ENCODE assay signal across 18 cellular contexts in the genomic region with DNA sequence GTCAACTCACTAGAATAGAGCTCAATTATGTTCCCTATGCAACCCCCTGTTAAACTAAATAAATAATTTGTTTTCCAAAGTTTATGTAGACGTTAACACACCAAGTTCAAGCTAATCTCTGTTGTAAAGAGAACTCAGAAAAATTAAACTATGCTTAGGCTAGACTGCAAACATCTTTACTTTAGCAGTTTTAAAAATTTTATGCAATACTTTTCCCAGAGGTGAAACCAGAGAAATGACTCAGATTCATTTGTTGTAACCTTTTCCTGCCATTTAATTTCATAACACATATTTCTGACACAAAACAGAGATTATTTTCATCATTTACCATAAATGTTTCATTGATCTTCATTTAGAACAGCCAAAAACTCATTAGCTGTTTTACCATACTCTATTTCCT. TPM values are rescaled to one million over a fixed set of nuclear protein-coding genes. Genes with fewer than 3 reads are reported as not detected.
"Had no signal": no experiment of that assay in that cellular context is flagged by ENCODE, and none has a peak within 500 bp of the region (broad histone marks: within the 10 kb centered on the region; RNA-seq: fewer than 3 reads in every experiment).

No MANE protein-coding gene starts in this region.

- H3K27me3 ChIP-seq: dorsolateral prefrontal cortex, upper lobe of right lung had no signal

- H3K4me1 ChIP-seq: adrenal gland, upper lobe of right lung had no signal

- H3K36me3 ChIP-seq: adrenal gland, upper lobe of right lung had no signal

- H3K9me3 Mint-ChIP-seq: activated naive CD4-positive, alpha-beta T cell treated with anti-CD3 and anti-CD28 coated beads, Interleukin-2, amount 50 U/mL, for 24 hours; endodermal cell; mesothelial cell of epicardium; stimulated activated memory B cell treated with anti-CD40 and anti-IgM and Interleukin-4, amounts not matched to agents 10 μg/mL and 1 μg/mL and 100 μg/mL, for 72 hours; T-helper 2 cell treated with Interferon-gamma antibody and Interleukin-4, amounts not matched to agents 5 μg/mL and 100 μg/mL, for 36 hours had no signal

- H3K4me2 ChIP-seq: smooth muscle cell had no signal

- DNase-seq: activated CD4-positive, alpha-beta T cell treated with anti-CD3 and anti-CD28 coated beads, Interleukin-2, amount 50 U/mL, for 4 hours; activated gamma-delta T cell; adrenal gland; caudate nucleus; dorsolateral prefrontal cortex; endodermal cell; islet precursor cell; occipital lobe; stimulated activated CD4-positive, alpha-beta T cell treated with anti-CD3 and anti-CD28 coated beads, Interleukin-4, amount 100 ng/mL, for 4 hours; upper lobe of right lung had no signal

- H3K27ac Mint-ChIP-seq: activated naive CD4-positive, alpha-beta T cell treated with anti-CD3 and anti-CD28 coated beads, Interleukin-2, amount 50 U/mL, for 24 hours; endodermal cell; mesothelial cell of epicardium; natural killer cell treated with Interleukin-12 subunit alpha and Interleukin-12 subunit beta and Interleukin-15 and Interleukin-18, amount 100 ng/mL, for 72 hours; progenitor cell of endocrine pancreas; stimulated activated memory B cell treated with anti-CD40 and anti-IgM and Interleukin-4, amounts not matched to agents 10 μg/mL and 1 μg/mL and 100 μg/mL, for 72 hours; T-helper 2 cell treated with Interferon-gamma antibody and Interleukin-4, amounts not matched to agents 5 μg/mL and 100 μg/mL, for 36 hours had no signal

- ATAC-seq: natural killer cell treated with Interleukin-12 subunit alpha and Interleukin-12 subunit beta and Interleukin-15 and Interleukin-18, amount 100 ng/mL, for 72 hours; stimulated activated memory B cell treated with anti-CD40 and anti-IgM and Interleukin-4, amounts not matched to agents 10 μg/mL and 1 μg/mL and 100 μg/mL, for 72 hours; upper lobe of right lung had no signal

- H3K36me3 Mint-ChIP-seq: activated naive CD4-positive, alpha-beta T cell treated with anti-CD3 and anti-CD28 coated beads, Interleukin-2, amount 50 U/mL, for 24 hours; mesothelial cell of epicardium; natural killer cell treated with Interleukin-12 subunit alpha and Interleukin-12 subunit beta and Interleukin-15 and Interleukin-18, amount 100 ng/mL, for 72 hours; stimulated activated memory B cell treated with anti-CD40 and anti-IgM and Interleukin-4, amounts not matched to agents 10 μg/mL and 1 μg/mL and 100 μg/mL, for 72 hours had no signal

- H3K27me3 Mint-ChIP-seq: natural killer cell treated with Interleukin-12 subunit alpha and Interleukin-12 subunit beta and Interleukin-15 and Interleukin-18, amount 100 ng/mL, for 72 hours; progenitor cell of endocrine pancreas; stimulated activated memory B cell treated with anti-CD40 and anti-IgM and Interleukin-4, amounts not matched to agents 10 μg/mL and 1 μg/mL and 100 μg/mL, for 72 hours had no signal

- H3K9me3 ChIP-seq: adrenal gland, upper lobe of right lung had no signal

- H3K27ac ChIP-seq: adrenal gland, dorsolateral prefrontal cortex, upper lobe of right lung had no signal

- H3K4me1 Mint-ChIP-seq: activated naive CD4-positive, alpha-beta T cell treated with anti-CD3 and anti-CD28 coated beads, Interleukin-2, amount 50 U/mL, for 24 hours; endodermal cell; mesothelial cell of epicardium; stimulated activated memory B cell treated with anti-CD40 and anti-IgM and Interleukin-4, amounts not matched to agents 10 μg/mL and 1 μg/mL and 100 μg/mL, for 72 hours had no signal

- H3K4me3 ChIP-seq: adrenal gland, dorsolateral prefrontal cortex, smooth muscle cell, upper lobe of right lung had no signal

- H3K4me3 Mint-ChIP-seq: activated naive CD4-positive, alpha-beta T cell treated with anti-CD3 and anti-CD28 coated beads, Interleukin-2, amount 50 U/mL, for 24 hours; endodermal cell; mesothelial cell of epicardium; natural killer cell treated with Interleukin-12 subunit alpha and Interleukin-12 subunit beta and Interleukin-15 and Interleukin-18, amount 100 ng/mL, for 72 hours; stimulated activated memory B cell treated with anti-CD40 and anti-IgM and Interleukin-4, amounts not matched to agents 10 μg/mL and 1 μg/mL and 100 μg/mL, for 72 hours; T-helper 2 cell treated with Interferon-gamma antibody and Interleukin-4, amounts not matched to agents 5 μg/mL and 100 μg/mL, for 36 hours had no signal

RNA-seq across cellular contexts. Expression of a gene that starts 27.4 kb away (rescaled TPM):
- total RNA-seq: activated CD8-positive, alpha-beta memory T cell treated with anti-CD3 and anti-CD28 coated beads for 36 hours; natural killer cell treated with Interleukin-12 subunit alpha and Interleukin-12 subunit beta and Interleukin-15 and Interleukin-18, amount 100 ng/mL, for 72 hours had no signal
- polyA plus RNA-seq: smooth muscle cell had no signal
